Comparison of ENCODE assay signal across 8 cellular contexts in the genomic region with DNA sequence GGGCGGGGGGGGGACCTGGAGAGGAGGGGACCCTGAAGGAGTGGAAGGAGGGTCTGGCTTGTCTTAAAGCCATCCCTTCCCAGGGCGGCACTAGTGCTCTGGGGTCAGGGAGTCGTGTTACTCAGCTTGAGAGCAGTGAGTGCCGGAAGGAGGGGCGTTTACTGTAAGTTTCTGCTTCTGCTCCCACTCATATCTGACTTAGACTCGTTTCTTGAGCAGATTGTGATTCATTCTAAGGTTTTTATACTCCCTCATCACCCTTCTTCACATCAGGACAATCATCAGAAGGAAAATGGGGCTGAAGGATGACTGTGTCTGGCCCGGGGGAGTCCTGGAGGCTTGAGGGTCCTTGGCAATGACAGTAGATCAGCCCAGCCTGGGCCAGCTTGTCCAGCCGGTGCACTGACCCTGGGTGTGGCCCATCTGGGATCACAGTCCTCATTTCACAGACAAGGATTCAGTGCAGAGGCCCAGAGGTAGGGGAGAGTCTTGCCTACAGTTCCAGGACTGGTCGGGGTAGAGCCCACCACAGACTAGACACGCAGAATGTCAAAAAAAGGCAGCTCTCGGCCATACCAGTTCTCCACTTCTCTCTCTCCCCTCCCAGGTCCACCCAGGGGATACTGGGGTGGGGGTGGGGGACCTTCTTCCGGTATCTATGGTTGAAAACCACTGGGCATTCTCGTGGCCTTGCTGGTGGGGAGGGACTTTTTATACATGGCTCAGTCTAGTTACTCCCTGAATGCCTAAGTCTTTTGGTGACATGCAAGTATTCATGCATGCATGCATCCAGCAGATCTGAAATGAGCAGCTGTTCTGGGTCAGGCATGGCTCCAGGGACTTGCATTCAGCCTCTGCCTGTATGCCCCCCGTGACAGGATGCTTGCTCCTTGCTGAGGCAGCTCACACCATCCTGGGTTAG. TPM values are rescaled to one million over a fixed set of nuclear protein-coding genes. Genes with fewer than 3 reads are reported as not detected.
DNase-seq lines count a peak whose midpoint lies in the region; ATAC-seq and TF ChIP-seq lines count a peak whose summit lies in the region.

No MANE protein-coding gene starts in this region.

- H3K9me3 ChIP-seq in testis, result no peaks in the 10 kb centered on the region

- H3K36me3 Mint-ChIP-seq in activated T-cell treated with anti-CD3 and anti-CD28 coated beads, Interleukin-2, amount 50 U/mL, for 72 hours (ENCODE audit: insufficient read depth in 2 of 2), result peaks cover 19 to 23% of the 10 kb centered on the region in 2 donors

- no peaks in the 10 kb centered on the region for H3K9me3 Mint-ChIP-seq in activated T-cell treated with anti-CD3 and anti-CD28 coated beads, Interleukin-2, amount 50 U/mL, for 72 hours

- H4K5ac ChIP-seq in mesendoderm (ENCODE audit: low read length), result no peak overlapping the region

- no peak overlapping the region for H3K4me3 ChIP-seq in mesendoderm (ENCODE audit: low read length)
- no peak overlapping the region for H3K4me3 ChIP-seq in testis

- H3K56ac ChIP-seq in mesendoderm (ENCODE audit: low read length), result peak overlapping the region; percentile 2

- H3K27me3 Mint-ChIP-seq in activated T-cell treated with anti-CD3 and anti-CD28 coated beads, Interleukin-2, amount 50 U/mL, for 72 hours (ENCODE audit: low read depth), result peaks cover 25% of the 10 kb centered on the region

- peak overlapping the region; percentile 13 for H3K18ac ChIP-seq in mesendoderm (ENCODE audit: low read length)

- intact Hi-C loops in testis (cut with DNase I; ENCODE audit: low total_unique reads), result no loop called here

- TF ChIP-seq CTCF in testis (IDR thresholded peaks at IDR 0.05), result no peak

- TF ChIP-seq POLR2A in testis (IDR thresholded peaks at IDR 0.05), result no peak

- no peak overlapping the region for H2BK120ac ChIP-seq in mesendoderm (ENCODE audit: low read depth, low read length)

- H4K8ac ChIP-seq in mesendoderm (ENCODE audit: low read depth, low read length), result no peak overlapping the region

- peak overlapping the region; percentile 51 for H3K27ac Mint-ChIP-seq in activated T-cell treated with anti-CD3 and anti-CD28 coated beads, Interleukin-2, amount 50 U/mL, for 72 hours

- H3K4me2 ChIP-seq in mesendoderm (ENCODE audit: low read length), result no peak overlapping the region

- H2BK5ac ChIP-seq in mesendoderm (ENCODE audit: low read length), result peak overlapping the region; percentile 11

- H3K27me3 ChIP-seq in mesendoderm (ENCODE audit: insufficient read depth, low read length, poor library complexity) (peaks cover 5% of the 10 kb centered on the region), testis (no peaks in the 10 kb centered on the region)

- no peak overlapping the region for H2BK15ac ChIP-seq in mesendoderm (replicated peaks; ENCODE audit: low read depth)

- peaks cover 1% of the 10 kb centered on the region for H3K36me3 ChIP-seq in mesendoderm (ENCODE audit: control insufficient read depth, insufficient read depth, low read length)
- no peaks in the 10 kb centered on the region for H3K36me3 ChIP-seq in testis (ENCODE audit: low read depth, missing control alignments)

- H3K79me2 ChIP-seq in mesendoderm (ENCODE audit: control insufficient read depth, insufficient read depth, low read length), result no peaks in the 10 kb centered on the region

- peaks cover 70% of the 10 kb centered on the region for H3K4me1 Mint-ChIP-seq in activated T-cell treated with anti-CD3 and anti-CD28 coated beads, Interleukin-2, amount 50 U/mL, for 72 hours (ENCODE audit: low read depth)

- H3K4me1 ChIP-seq in mesendoderm (ENCODE audit: control insufficient read depth, low read depth, low read length) (peaks cover 2% of the 10 kb centered on the region), testis (peaks cover 14% of the 10 kb centered on the region)

- peak overlapping the region; percentile 79 to 83 for H3K4me3 Mint-ChIP-seq in activated T-cell treated with anti-CD3 and anti-CD28 coated beads, Interleukin-2, amount 50 U/mL, for 72 hours

- H2AK5ac ChIP-seq in mesendoderm (ENCODE audit: low read length), result no peak overlapping the region

- H3K23ac ChIP-seq in mesendoderm (ENCODE audit: low read length), result no peak overlapping the region

- no peak overlapping the region for H3K9ac ChIP-seq in mesendoderm (ENCODE audit: low read length)

- peak; percentile 40 for ATAC-seq in HG02588 (IDR thresholded peaks at IDR 0.05; ENCODE audit: unreplicated experiment)
- ATAC-seq in activated T-cell treated with anti-CD3 and anti-CD28 coated beads, Interleukin-2, amount 50 U/mL, for 72 hours (replicated peaks in 1 of 2), result peak; percentile 79 to 84
- no peak for ATAC-seq in HG02763 (IDR thresholded peaks at IDR 0.05; ENCODE audit: unreplicated experiment)

- no peaks in the 10 kb centered on the region for H3K79me1 ChIP-seq in mesendoderm (ENCODE audit: low read length)

- DNase-seq in GM03348 (ENCODE audit: low spot score) (peak; percentile 76), mesendoderm (peak; percentile 63), GM19238 (ENCODE audit: insufficient read length, low spot score) (no peak), testis (no peak), ecto neural progenitor cell (ENCODE audit: low spot score) (no peak)
- peak; percentile 76 to 84 for DNase-seq in activated T-cell treated with anti-CD3 and anti-CD28 coated beads, Interleukin-2, amount 50 U/mL, for 72 hours

- H3K4ac ChIP-seq in mesendoderm (ENCODE audit: low read depth, low read length), result no peak overlapping the region

- H3K27ac ChIP-seq in mesendoderm (ENCODE audit: low read depth, low read length), result peak overlapping the region; percentile 66
- H3K27ac ChIP-seq in testis, result no peak overlapping the region

- WGBS in mesendoderm (ENCODE audit: extremely low coverage, insufficient coverage, low lambda C conversion rate), result no CpG with 5 or more reads among the region's 14 CpGs
- 44 to 57% methylated on average over 11 to 14 of the region's 14 CpGs for WGBS in testis, 2 donors

RNA-seq across cellular contexts. Expression of a gene that starts 5.1 kb away (rescaled TPM):
- total RNA-seq in activated T-cell treated with anti-CD3 and anti-CD28 coated beads, Interleukin-2, amount 50 U/mL, for 72 hours, result 10 to 100 TPM; 39.5 to 63.5 TPM
- polyA plus RNA-seq in mesendoderm (2013, experiment 1 of 2), result 10.3 TPM
- 10.7 TPM for polyA plus RNA-seq in mesendoderm (2013, experiment 2 of 2)
- 1 to 10 TPM; 5.4 to 6.9 TPM for total RNA-seq in testis
- 5.0 TPM for polyA plus RNA-seq in testis (ENCODE audit: insufficient read depth, low read depth, low replicate concordance)

RNA-seq across cellular contexts. Expression of a gene that starts 48.9 kb away (rescaled TPM):
- 10 to 100 TPM; 67.3 to 80.3 TPM for total RNA-seq in activated T-cell treated with anti-CD3 and anti-CD28 coated beads, Interleukin-2, amount 50 U/mL, for 72 hours
- 36.6 TPM for polyA plus RNA-seq in mesendoderm (2013, experiment 1 of 2)
- 38.8 TPM for polyA plus RNA-seq in mesendoderm (2013, experiment 2 of 2)
- total RNA-seq in testis, result 10 to 100 TPM; 69.8 to 83.9 TPM
- 44.5 TPM for polyA plus RNA-seq in testis (ENCODE audit: insufficient read depth, low read depth, low replicate concordance)

Comparison
In these comparisons a context has a peak if more than half of its experiments do, and no peak if none do; other contexts are left out.
1. DNase-seq: peak in GM03348 (single experiment), activated T-cell treated with anti-CD3 and anti-CD28 coated beads, Interleukin-2, amount 50 U/mL, for 72 hours (2 of 2) and mesendoderm (single experiment); none in GM19238 (single experiment), testis (single experiment) and ecto neural progenitor cell (single experiment).
2. RNA of a gene that starts 5.1 kb away (total RNA-seq): 39.5 to 63.5 TPM in activated T-cell treated with anti-CD3 and anti-CD28 coated beads, Interleukin-2, amount 50 U/mL, for 72 hours; 5.4 to 6.9 TPM in testis; every median in the first group is over 4 times any median in the second.